In genomic region chr7:85160223-85160622, GRCh38 we compare ENCODE assay signal across 10 cellular contexts. TPM values are rescaled to one million over a fixed set of nuclear protein-coding genes. Genes with fewer than 3 reads are reported as not detected.
DNase-seq lines count a peak whose midpoint lies in the region; ATAC-seq, FAIRE-seq and TF ChIP-seq lines count a peak whose summit lies in the region.
"Had no signal": no experiment of that assay in that cellular context is flagged by ENCODE, and none has a peak within 500 bp of the region (broad histone marks: within the 10 kb centered on the region; RNA-seq: fewer than 3 reads in every experiment).

No MANE protein-coding gene starts in this region.

- H3K9me3 ChIP-seq in astrocyte (ENCODE audit: insufficient read depth, low read depth, low read length) (no peaks in the 10 kb centered on the region), suprapubic skin (no peaks in the 10 kb centered on the region)

- H3K27ac Mint-ChIP-seq in astrocyte (ENCODE audit: unreplicated experiment) = no peak overlapping the region
- H3K27ac Mint-ChIP-seq in T-cell = no peak overlapping the region

- H3K4me1 ChIP-seq in astrocyte (ENCODE audit: insufficient read depth, low read length) (no peaks in the 10 kb centered on the region), suprapubic skin (no peaks in the 10 kb centered on the region)
- H3K4me1 ChIP-seq: left ventricle myocardium inferior had no signal

- DNase-seq in EL (peak; percentile 78), astrocyte (ENCODE audit: low read depth) (peak; percentile 58), T-cell (no peak), GM19240 (ENCODE audit: insufficient read length, low spot score) (no peak), suprapubic skin (ENCODE audit: low spot score in 2 of 2) (no peak)
- no peak for DNase-seq in activated CD4-positive, CD25-positive, alpha-beta regulatory T cell treated with anti-CD3 and anti-CD28 coated beads, Interleukin-2, amount 50 U/mL, for 72 hours
- DNase-seq: left ventricle myocardium inferior, NCI-H69 had no signal

- no peak for FAIRE-seq in astrocyte (lab: Jason Lieb, UNC)

- no peaks in the 10 kb centered on the region for H3K27me3 Mint-ChIP-seq in astrocyte (ENCODE audit: low read depth, unreplicated experiment)
- no peaks in the 10 kb centered on the region for H3K27me3 Mint-ChIP-seq in T-cell

- H3K27ac ChIP-seq in astrocyte (ENCODE audit: low read depth, low read length) (no peak overlapping the region), suprapubic skin (no peak overlapping the region)
- H3K27ac ChIP-seq: left ventricle myocardium inferior had no signal

- TF ChIP-seq POLR2A in suprapubic skin (IDR thresholded peaks at IDR 0.05) = no peak

- H3K9ac ChIP-seq in astrocyte (ENCODE audit: low read length) = no peak overlapping the region

- H3K4me3 ChIP-seq in astrocyte (ENCODE audit: insufficient read depth, low read depth, low read length) = no peak overlapping the region
- no peak overlapping the region for H3K4me3 ChIP-seq in suprapubic skin
- H3K4me3 ChIP-seq: left ventricle myocardium inferior had no signal

- POLR2A ChIA-PET in T-cell (lab: Charles Lee) = no interaction called here

- no peaks in the 10 kb centered on the region for H3K27me3 ChIP-seq in astrocyte (ENCODE audit: insufficient read depth, low read length)
- no peaks in the 10 kb centered on the region for H3K27me3 ChIP-seq in suprapubic skin

- WGBS in suprapubic skin = 46% methylated on average over 5 of the region's 5 CpGs

- H3K79me2 ChIP-seq in astrocyte (ENCODE audit: insufficient read depth, low read length) = no peaks in the 10 kb centered on the region

- H3K36me3 Mint-ChIP-seq in astrocyte (ENCODE audit: low read depth, unreplicated experiment) = no peaks in the 10 kb centered on the region
- H3K36me3 Mint-ChIP-seq in T-cell = no peaks in the 10 kb centered on the region

- ATAC-seq in GM21367 (IDR thresholded peaks at IDR 0.05; ENCODE audit: unreplicated experiment) (peak; percentile 83), HG03354 (IDR thresholded peaks at IDR 0.05; ENCODE audit: poor library complexity, severe bottlenecking, unreplicated experiment) (peak; percentile 96), T-cell (replicated peaks in 1 of 4) (no peak)

- H3K36me3 ChIP-seq in astrocyte (ENCODE audit: insufficient read depth, low read length) (no peaks in the 10 kb centered on the region), suprapubic skin (no peaks in the 10 kb centered on the region)
- H3K36me3 ChIP-seq: left ventricle myocardium inferior had no signal

- peaks cover 9% of the 10 kb centered on the region for H3K9me3 Mint-ChIP-seq in astrocyte (ENCODE audit: unreplicated experiment)
- peaks cover 6 to 22% (median 11%) of the 10 kb centered on the region in 3 donors for H3K9me3 Mint-ChIP-seq in T-cell

- peak overlapping the region; percentile 28 for H2AFZ ChIP-seq in astrocyte (ENCODE audit: low read depth, low read length)

- H4K20me1 ChIP-seq in astrocyte (ENCODE audit: insufficient read depth, low read length) = no peaks in the 10 kb centered on the region

- H3K4me3 Mint-ChIP-seq in astrocyte (ENCODE audit: unreplicated experiment) (no peak overlapping the region), T-cell (no peak overlapping the region)

- peak overlapping the region; percentile 76 for H3K4me2 ChIP-seq in astrocyte (ENCODE audit: low read length)

- CTCF ChIA-PET in T-cell (lab: Charles Lee) = no interaction called here

- no peak for TF ChIP-seq EP300 in suprapubic skin (IDR thresholded peaks at IDR 0.05)

- TF ChIP-seq CTCF in astrocyte (IDR thresholded peaks at IDR 0.05; ENCODE audit: insufficient read depth, low read depth, low read length) (no peak), suprapubic skin (IDR thresholded peaks at IDR 0.05) (no peak)

- H3K4me1 Mint-ChIP-seq in astrocyte (ENCODE audit: low read depth, unreplicated experiment) (no peaks in the 10 kb centered on the region), T-cell (no peaks in the 10 kb centered on the region)

RNA-seq across cellular contexts. Expression of gene SEMA3D, which starts 26.6 kb away (rescaled TPM):
- total RNA-seq in astrocyte (9.1 and 17.7 TPM in 2 replicates), T-cell (under 1 TPM in 1 of 5 donors, not detected in 4; 0.29 TPM), suprapubic skin (1 to 10 TPM; 1.9 to 5.9 (median 3.6) TPM)

Comparison
In these comparisons a context has a peak if more than half of its experiments do, and no peak if none do; other contexts are left out.
1. DNase-seq: peak in EL (single experiment) and astrocyte (single experiment); none in activated CD4-positive, CD25-positive, alpha-beta regulatory T cell treated with anti-CD3 and anti-CD28 coated beads, Interleukin-2, amount 50 U/mL, for 72 hours (single experiment), T-cell (0 of 34), GM19240 (single experiment) and suprapubic skin (0 of 2).
2. ATAC-seq: peak in GM21367 (single experiment) and HG03354 (single experiment); none in T-cell (0 of 4).